In the genomic region with DNA sequence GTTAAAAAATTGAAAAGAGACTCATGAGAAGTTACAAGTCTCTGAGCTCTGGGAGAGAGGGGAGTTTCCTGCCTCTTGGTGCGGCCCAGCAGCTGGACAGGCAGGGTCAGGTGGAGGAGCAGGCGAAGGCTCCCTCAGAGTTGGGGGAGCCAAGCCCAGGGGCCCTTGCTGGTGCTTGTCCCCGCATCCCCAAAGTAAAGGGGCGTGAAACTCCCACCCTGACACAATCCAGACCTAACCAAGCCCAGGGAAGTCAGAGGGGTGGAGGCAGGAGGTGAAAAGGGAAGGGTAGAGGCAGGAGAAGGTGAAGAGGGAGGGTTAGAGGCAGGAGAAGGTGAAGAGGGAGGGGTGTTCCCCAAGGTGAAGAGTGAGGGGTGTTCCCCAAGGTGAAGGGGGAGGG, we compare ENCODE assay signal across 32 cellular contexts.
"Had no signal": no experiment of that assay in that cellular context is flagged by ENCODE, and none has a peak within 500 bp of the region (broad histone marks: within the 10 kb centered on the region; RNA-seq: fewer than 3 reads in every experiment).

No MANE protein-coding gene starts in this region.

- H3K27ac ChIP-seq: ascending aorta, breast epithelium, cardiac muscle cell, colonic mucosa, dorsolateral prefrontal cortex, esophagus muscularis mucosa, foreskin keratinocyte, gastrocnemius medialis had no signal

- H3K27me3 Mint-ChIP-seq: activated CD4-positive, alpha-beta T cell treated with anti-CD3 and anti-CD28 coated beads, Interleukin-2, amount 10 ng/mL, durations not matched to agents 24 days and 14 days; activated CD8-positive, alpha-beta memory T cell treated with anti-CD3 and anti-CD28 coated beads, Interleukin-2, amount 10 ng/mL, durations not matched to agents 7 days and 5 days; activated naive CD4-positive, alpha-beta T cell treated with anti-CD3 and anti-CD28 coated beads, Interleukin-2, amount 10 ng/mL, durations not matched to agents 7 days and 5 days; activated naive CD8-positive, alpha-beta T cell treated with anti-CD3 and anti-CD28 coated beads, Interleukin-2, amount 10 ng/mL, durations not matched to agents 7 days and 5 days; dendritic cell treated with granulocyte-macrophage colony-stimulating factor and Interleukin-4, amounts not matched to agents 40 ng/mL and 50 ng/mL, for 4 days had no signal

- DNase-seq: activated CD4-positive, alpha-beta memory T cell treated with anti-CD3 and anti-CD28 coated beads for 36 hours; activated CD4-positive, alpha-beta T cell treated with anti-CD3 and anti-CD28 coated beads for 36 hours; activated CD4-positive, alpha-beta T cell treated with anti-CD3 and anti-CD28 coated beads, Interleukin-2, amount 10 ng/mL, durations not matched to agents 24 days and 14 days; activated CD4-positive, CD25-positive, alpha-beta regulatory T cell; activated CD4-positive, CD25-positive, alpha-beta regulatory T cell treated with anti-CD3 and anti-CD28 coated beads, Interleukin-2, amount 50 U/mL, for 72 hours; activated CD8-positive, alpha-beta memory T cell treated with anti-CD3 and anti-CD28 coated beads, Interleukin-2, amount 50 U/mL, for 4 hours; activated CD8-positive, alpha-beta T cell treated with anti-CD3 and anti-CD28 coated beads, Interleukin-2, amount 10 ng/mL, durations not matched to agents 7 days and 5 days; activated effector memory CD4-positive, alpha-beta T cell treated with anti-CD3 and anti-CD28 coated beads, Interleukin-2, amount 50 U/mL, for 16 hours; activated naive CD4-positive, alpha-beta T cell treated with anti-CD3 and anti-CD28 coated beads, Interleukin-2, amount 10 ng/mL, durations not matched to agents 7 days and 5 days; activated naive CD8-positive, alpha-beta T cell treated with anti-CD3 and anti-CD28 coated beads, Interleukin-2, amount 10 ng/mL, durations not matched to agents 7 days and 5 days; activated T-cell treated with anti-CD3 and anti-CD28 coated beads, Interleukin-2, amount 50 U/mL, for 1 hour; activated T-cell treated with anti-CD3 and anti-CD28 coated beads, Interleukin-2, amount 50 U/mL, for 48 hours; central memory CD4-positive, alpha-beta T cell; cerebellar nuclear complex; colonic mucosa; dorsolateral prefrontal cortex; effector CD4-positive, alpha-beta T cell; effector memory CD8-positive, alpha-beta T cell; erythroblast; foreskin keratinocyte; gastrocnemius medialis; T-helper 2 cell had no signal

- H3K9me3 Mint-ChIP-seq: activated CD4-positive, alpha-beta memory T cell treated with anti-CD3 and anti-CD28 coated beads for 36 hours; activated CD4-positive, alpha-beta T cell treated with anti-CD3 and anti-CD28 coated beads, Interleukin-2, amount 10 ng/mL, durations not matched to agents 24 days and 14 days; activated naive CD4-positive, alpha-beta T cell treated with anti-CD3 and anti-CD28 coated beads, Interleukin-2, amount 50 U/mL, for 72 hours; activated T-helper 1 cell treated with anti-CD3 and anti-CD28 coated beads, Interleukin-12 subunit alpha, Interleukin-12 subunit beta, Interleukin-2, Interleukin-4 antibody, amounts not matched to agents 30 ng/mL and 10 ng/mL and 1 ng/mL, durations not matched to agents 14 hours and 24 hours and 36 hours; activated T-helper 2 cell treated with anti-CD3 and anti-CD28 coated beads, Interferon-gamma antibody, Interleukin-2, Interleukin-4, amounts not matched to agents 10 μg/mL and 5 μg/mL and 100 μg/mL, durations not matched to agents 14 hours and 24 hours and 36 hours had no signal

- H3K36me3 ChIP-seq: ascending aorta, breast epithelium, cardiac muscle cell, colonic mucosa, esophagus muscularis mucosa, gastrocnemius medialis had no signal

- H3K27me3 ChIP-seq: ascending aorta, cardiac muscle cell, colonic mucosa, foreskin keratinocyte, gastrocnemius medialis had no signal

- H3K9me3 ChIP-seq: ascending aorta, colonic mucosa, esophagus muscularis mucosa, gastrocnemius medialis had no signal

- ATAC-seq: activated CD4-positive, alpha-beta T cell treated with anti-CD3 and anti-CD28 coated beads for 36 hours; activated CD8-positive, alpha-beta memory T cell treated with anti-CD3 and anti-CD28 coated beads, Interleukin-2, amount 10 ng/mL, durations not matched to agents 7 days and 5 days; activated CD8-positive, alpha-beta T cell treated with anti-CD3 and anti-CD28 coated beads, Interleukin-2, amount 10 ng/mL, durations not matched to agents 7 days and 5 days; activated naive CD4-positive, alpha-beta T cell treated with anti-CD3 and anti-CD28 coated beads, Interleukin-2, amount 50 U/mL, for 72 hours; effector memory CD8-positive, alpha-beta T cell; foreskin keratinocyte; gastrocnemius medialis had no signal

- H3K4me3 Mint-ChIP-seq: activated CD4-positive, alpha-beta memory T cell treated with anti-CD3 and anti-CD28 coated beads for 36 hours; activated CD4-positive, alpha-beta T cell treated with anti-CD3 and anti-CD28 coated beads for 36 hours; activated CD4-positive, alpha-beta T cell treated with anti-CD3 and anti-CD28 coated beads, Interleukin-2, amount 10 ng/mL, durations not matched to agents 24 days and 14 days; activated CD8-positive, alpha-beta memory T cell treated with anti-CD3 and anti-CD28 coated beads, Interleukin-2, amount 10 ng/mL, durations not matched to agents 7 days and 5 days; activated CD8-positive, alpha-beta T cell treated with anti-CD3 and anti-CD28 coated beads, Interleukin-2, amount 10 ng/mL, durations not matched to agents 7 days and 5 days; activated naive CD4-positive, alpha-beta T cell treated with anti-CD3 and anti-CD28 coated beads, Interleukin-2, amount 10 ng/mL, durations not matched to agents 7 days and 5 days; activated naive CD8-positive, alpha-beta T cell treated with anti-CD3 and anti-CD28 coated beads, Interleukin-2, amount 10 ng/mL, durations not matched to agents 7 days and 5 days; activated T-helper 1 cell treated with anti-CD3 and anti-CD28 coated beads, Interleukin-12 subunit alpha, Interleukin-12 subunit beta, Interleukin-2, Interleukin-4 antibody, amounts not matched to agents 30 ng/mL and 10 ng/mL and 1 ng/mL, durations not matched to agents 14 hours and 24 hours and 36 hours; brain; dendritic cell treated with granulocyte-macrophage colony-stimulating factor and Interleukin-4, amounts not matched to agents 40 ng/mL and 50 ng/mL, for 4 days; effector memory CD8-positive, alpha-beta T cell had no signal

- H3K4me1 ChIP-seq: ascending aorta, breast epithelium, colonic mucosa, esophagus muscularis mucosa, foreskin keratinocyte, gastrocnemius medialis had no signal

- H3K4me1 Mint-ChIP-seq: activated CD4-positive, alpha-beta T cell treated with anti-CD3 and anti-CD28 coated beads for 36 hours; activated CD4-positive, alpha-beta T cell treated with anti-CD3 and anti-CD28 coated beads, Interleukin-2, amount 10 ng/mL, durations not matched to agents 24 days and 14 days; activated CD8-positive, alpha-beta memory T cell treated with anti-CD3 and anti-CD28 coated beads, Interleukin-2, amount 10 ng/mL, durations not matched to agents 7 days and 5 days; activated naive CD4-positive, alpha-beta T cell treated with anti-CD3 and anti-CD28 coated beads, Interleukin-2, amount 10 ng/mL, durations not matched to agents 7 days and 5 days; activated naive CD8-positive, alpha-beta T cell treated with anti-CD3 and anti-CD28 coated beads, Interleukin-2, amount 10 ng/mL, durations not matched to agents 7 days and 5 days; brain had no signal

- H3K27ac Mint-ChIP-seq: activated CD4-positive, alpha-beta memory T cell treated with anti-CD3 and anti-CD28 coated beads for 36 hours; activated CD4-positive, alpha-beta T cell treated with anti-CD3 and anti-CD28 coated beads for 36 hours; activated CD4-positive, alpha-beta T cell treated with anti-CD3 and anti-CD28 coated beads, Interleukin-2, amount 10 ng/mL, durations not matched to agents 24 days and 14 days; activated CD8-positive, alpha-beta memory T cell treated with anti-CD3 and anti-CD28 coated beads, Interleukin-2, amount 10 ng/mL, durations not matched to agents 7 days and 5 days; activated CD8-positive, alpha-beta T cell treated with anti-CD3 and anti-CD28 coated beads, Interleukin-2, amount 10 ng/mL, durations not matched to agents 7 days and 5 days; activated naive CD4-positive, alpha-beta T cell treated with anti-CD3 and anti-CD28 coated beads, Interleukin-2, amount 10 ng/mL, durations not matched to agents 7 days and 5 days; activated naive CD4-positive, alpha-beta T cell treated with anti-CD3 and anti-CD28 coated beads, Interleukin-2, amount 50 U/mL, for 72 hours; activated naive CD8-positive, alpha-beta T cell treated with anti-CD3 and anti-CD28 coated beads, Interleukin-2, amount 10 ng/mL, durations not matched to agents 7 days and 5 days; activated T-helper 1 cell treated with anti-CD3 and anti-CD28 coated beads, Interleukin-12 subunit alpha, Interleukin-12 subunit beta, Interleukin-2, Interleukin-4 antibody, amounts not matched to agents 30 ng/mL and 10 ng/mL and 1 ng/mL, durations not matched to agents 14 hours and 24 hours and 36 hours; activated T-helper 2 cell treated with anti-CD3 and anti-CD28 coated beads, Interferon-gamma antibody, Interleukin-2, Interleukin-4, amounts not matched to agents 10 μg/mL and 5 μg/mL and 100 μg/mL, durations not matched to agents 14 hours and 24 hours and 36 hours; brain; dendritic cell treated with granulocyte-macrophage colony-stimulating factor and Interleukin-4, amounts not matched to agents 40 ng/mL and 50 ng/mL, for 4 days; effector memory CD8-positive, alpha-beta T cell had no signal

- H3K36me3 Mint-ChIP-seq: activated CD4-positive, alpha-beta memory T cell treated with anti-CD3 and anti-CD28 coated beads for 36 hours; activated CD8-positive, alpha-beta memory T cell treated with anti-CD3 and anti-CD28 coated beads, Interleukin-2, amount 10 ng/mL, durations not matched to agents 7 days and 5 days; activated naive CD4-positive, alpha-beta T cell treated with anti-CD3 and anti-CD28 coated beads, Interleukin-2, amount 10 ng/mL, durations not matched to agents 7 days and 5 days; activated naive CD4-positive, alpha-beta T cell treated with anti-CD3 and anti-CD28 coated beads, Interleukin-2, amount 50 U/mL, for 72 hours; activated naive CD8-positive, alpha-beta T cell treated with anti-CD3 and anti-CD28 coated beads, Interleukin-2, amount 10 ng/mL, durations not matched to agents 7 days and 5 days; brain had no signal

- H3K4me3 ChIP-seq: ascending aorta, breast epithelium, cardiac muscle cell, colonic mucosa, dorsolateral prefrontal cortex, esophagus muscularis mucosa, gastrocnemius medialis had no signal
